9 cellular contexts compared by ENCODE assay signal in the genomic region with DNA sequence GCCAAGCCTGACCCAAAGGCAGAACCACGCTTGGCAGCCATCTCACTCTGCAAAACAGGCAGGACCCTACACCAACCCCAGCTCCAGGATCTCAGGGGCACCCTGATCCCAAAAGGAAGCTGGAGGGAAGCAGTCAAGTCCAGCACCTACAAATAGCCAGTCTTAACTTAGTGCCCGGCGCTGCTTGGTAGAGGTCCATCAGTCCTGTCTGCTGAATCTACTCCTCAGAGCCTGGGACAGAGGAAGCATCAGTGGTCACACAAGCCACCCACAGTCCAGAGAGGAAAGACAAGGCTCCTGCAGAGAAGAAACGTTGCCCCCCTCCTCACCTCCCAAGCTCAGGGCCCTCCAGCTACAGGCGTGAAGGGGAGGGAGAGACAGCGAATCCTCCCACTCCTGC. TPM values are rescaled to one million over a fixed set of nuclear protein-coding genes. Genes with fewer than 3 reads are reported as not detected.
A peak's percentile ranks its signal among the peaks of the same experiment; 100 is the strongest.
DNase-seq lines count a peak whose midpoint lies in the region; ATAC-seq, FAIRE-seq and TF ChIP-seq lines count a peak whose summit lies in the region.
"Had no signal": no experiment of that assay in that cellular context is flagged by ENCODE, and none has a peak within 500 bp of the region (broad histone marks: within the 10 kb centered on the region; RNA-seq: fewer than 3 reads in every experiment).

No MANE protein-coding gene starts in this region.

- peaks cover 63% of the 10 kb centered on the region for H3K4me1 Mint-ChIP-seq in activated T-cell treated with anti-CD3 and anti-CD28 coated beads, Interleukin-2, amount 50 U/mL, for 72 hours (ENCODE audit: low read depth)

- no peaks in the 10 kb centered on the region for H3K27me3 ChIP-seq in effector memory CD4-positive, alpha-beta T cell (replicated peaks; ENCODE audit: control insufficient read depth, insufficient read depth, low read length, poor library complexity, severe bottlenecking)
- no peaks in the 10 kb centered on the region for H3K27me3 ChIP-seq in mononuclear cell (ENCODE audit: insufficient read depth, low read length)
- no peaks in the 10 kb centered on the region for H3K27me3 ChIP-seq in uterus

- peak overlapping the region; percentile 86 to 92 for H3K4me3 Mint-ChIP-seq in activated T-cell treated with anti-CD3 and anti-CD28 coated beads, Interleukin-2, amount 50 U/mL, for 72 hours

- peaks cover 5 to 7% of the 10 kb centered on the region in 2 donors for H3K36me3 Mint-ChIP-seq in activated T-cell treated with anti-CD3 and anti-CD28 coated beads, Interleukin-2, amount 50 U/mL, for 72 hours (ENCODE audit: insufficient read depth in 2 of 2)

- intact Hi-C loops in uterus (cut with DNase I; ENCODE audit: low total_unique reads) = loop anchor here (2.0 kb wide), 1 partner anchor 35 kb away; no protein-coding TSS in a partner anchor

- peak overlapping the region; percentile 87 for H3K27ac ChIP-seq in effector memory CD4-positive, alpha-beta T cell (ENCODE audit: insufficient read depth, low read length, poor library complexity, severe bottlenecking)
- peak overlapping the region; percentile 97 for H3K27ac ChIP-seq in uterus

- H3K36me3 ChIP-seq in effector memory CD4-positive, alpha-beta T cell (ENCODE audit: control insufficient read depth, insufficient read depth, low read length) = peaks cover 10% of the 10 kb centered on the region
- no peaks in the 10 kb centered on the region for H3K36me3 ChIP-seq in uterus

- H3K4me3 ChIP-seq in effector memory CD4-positive, alpha-beta T cell (ENCODE audit: insufficient read depth, low read depth, low read length, poor library complexity, severe bottlenecking) = peak overlapping the region; percentile 93
- H3K4me3 ChIP-seq in mononuclear cell (ENCODE audit: low read length) (peak overlapping the region; percentile 85), uterus (peak overlapping the region; percentile 79 to 100)

- FAIRE-seq in RCC 7860 (lab: Jason Lieb, UNC) = no peak

- H3K4me1 ChIP-seq in effector memory CD4-positive, alpha-beta T cell (ENCODE audit: control insufficient read depth, insufficient read depth, low read length, poor library complexity, severe bottlenecking) = peaks cover 43% of the 10 kb centered on the region
- H3K4me1 ChIP-seq in mononuclear cell (ENCODE audit: insufficient read depth, low read length) (peaks cover 62% of the 10 kb centered on the region), uterus (peaks cover 0 to 6% of the 10 kb centered on the region in 2 donors)

- H3K27me3 Mint-ChIP-seq in activated T-cell treated with anti-CD3 and anti-CD28 coated beads, Interleukin-2, amount 50 U/mL, for 72 hours (ENCODE audit: low read depth) = no peaks in the 10 kb centered on the region

- TF ChIP-seq CTCF in uterus (IDR thresholded peaks at IDR 0.05) = no peak

- H3K9me3 ChIP-seq in effector memory CD4-positive, alpha-beta T cell (ENCODE audit: control insufficient read depth, low read length) = no peaks in the 10 kb centered on the region
- no peaks in the 10 kb centered on the region for H3K9me3 ChIP-seq in mononuclear cell (ENCODE audit: low read depth, low read length)
- no peaks in the 10 kb centered on the region for H3K9me3 ChIP-seq in uterus

- H3K27ac Mint-ChIP-seq in activated T-cell treated with anti-CD3 and anti-CD28 coated beads, Interleukin-2, amount 50 U/mL, for 72 hours = peak overlapping the region; percentile 88

- ATAC-seq in activated T-cell treated with anti-CD3 and anti-CD28 coated beads, Interleukin-2, amount 50 U/mL, for 72 hours (replicated peaks in 1 of 2) = no peak
- no peak for ATAC-seq in GM18502 (IDR thresholded peaks at IDR 0.05; ENCODE audit: poor library complexity, unreplicated experiment)

- no peak for TF ChIP-seq POLR2A in uterus (IDR thresholded peaks at IDR 0.05)

- no peaks in the 10 kb centered on the region for H3K9me3 Mint-ChIP-seq in activated T-cell treated with anti-CD3 and anti-CD28 coated beads, Interleukin-2, amount 50 U/mL, for 72 hours

- no peak for DNase-seq in activated T-cell treated with anti-CD3 and anti-CD28 coated beads, Interleukin-2, amount 50 U/mL, for 72 hours
- DNase-seq in activated T-cell treated with anti-CD3 and anti-CD28 coated beads, Interleukin-2, amount 50 U/mL, for 48 hours = no peak
- no peak for DNase-seq in effector memory CD4-positive, alpha-beta T cell
- no peak for DNase-seq in uterus
- no peak for DNase-seq in RCC 7860 (ENCODE audit: low spot score)
- DNase-seq in ecto neural progenitor cell (ENCODE audit: low spot score) = no peak
- DNase-seq: activated gamma-delta T cell had no signal

RNA-seq across cellular contexts. Expression of a gene that starts 1.4 kb away (rescaled TPM):
- 10 to 100 TPM; 80.5 to 89.6 TPM for total RNA-seq in activated T-cell treated with anti-CD3 and anti-CD28 coated beads, Interleukin-2, amount 50 U/mL, for 72 hours
- total RNA-seq in mononuclear cell (80.8 TPM), uterus (100 to 1,000 TPM in 1 of 4 donors, 10 to 100 TPM in 3; 29.6 to 211 (median 41.2) TPM)

RNA-seq across cellular contexts. Expression of a gene that starts 27.6 kb away (rescaled TPM):
- 1,000 to 10,000 TPM; 3,117 to 4,201 TPM for total RNA-seq in activated T-cell treated with anti-CD3 and anti-CD28 coated beads, Interleukin-2, amount 50 U/mL, for 72 hours
- under 0.01 TPM for total RNA-seq in mononuclear cell
- over 10,000 TPM in 1 of 4 donors, under 1 TPM in 3; under 0.01 to 24,687 (median under 0.01) TPM for total RNA-seq in uterus

RNA-seq across cellular contexts. Expression of a gene that starts 29.0 kb away (rescaled TPM):
- total RNA-seq in activated T-cell treated with anti-CD3 and anti-CD28 coated beads, Interleukin-2, amount 50 U/mL, for 72 hours = 1,000 to 10,000 TPM; 1,839 to 2,627 TPM
- under 0.01 TPM for total RNA-seq in mononuclear cell
- 1,000 to 10,000 TPM in 1 of 4 donors, under 1 TPM in 3; under 0.01 to 2,308 (median under 0.01) TPM for total RNA-seq in uterus

RNA-seq across cellular contexts. Expression of a gene that starts 38.0 kb away (rescaled TPM):
- 1 to 10 TPM; 4.2 to 4.9 TPM for total RNA-seq in activated T-cell treated with anti-CD3 and anti-CD28 coated beads, Interleukin-2, amount 50 U/mL, for 72 hours
- total RNA-seq in mononuclear cell (0.10 TPM), uterus (1 to 10 TPM in 3 of 4 donors, not detected in 1; 1.2 to 4.1 (median 1.5) TPM)
